Comparison of ENCODE assay signal across 20 cellular contexts in the genomic region with DNA sequence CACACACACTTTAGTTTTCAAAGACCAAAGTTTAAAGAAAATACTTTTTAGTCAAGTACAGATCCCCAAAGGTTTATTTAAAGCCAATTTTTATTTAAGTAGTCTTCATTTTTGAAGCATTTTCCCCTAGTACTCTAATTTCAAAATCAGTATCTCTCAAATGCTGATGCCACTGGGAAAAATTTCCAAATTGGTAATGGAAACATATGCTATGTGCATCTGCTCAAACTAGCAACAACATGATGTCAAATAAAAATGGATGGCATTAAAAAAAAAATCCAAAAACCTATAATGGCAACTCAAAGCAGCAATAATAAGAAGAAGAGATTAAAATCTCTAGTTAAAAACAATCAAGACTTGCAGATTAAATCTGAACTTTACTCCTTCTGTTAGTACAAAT. TPM values are rescaled to one million over a fixed set of nuclear protein-coding genes. Genes with fewer than 3 reads are reported as not detected.
A peak's percentile ranks its signal among the peaks of the same experiment; 100 is the strongest.
DNase-seq lines count a peak whose midpoint lies in the region; ATAC-seq and TF ChIP-seq lines count a peak whose summit lies in the region.
"Had no signal": no experiment of that assay in that cellular context is flagged by ENCODE, and none has a peak within 500 bp of the region (broad histone marks: within the 10 kb centered on the region; RNA-seq: fewer than 3 reads in every experiment).

No MANE protein-coding gene starts in this region.

- no peaks in the 10 kb centered on the region for H3F3A ChIP-seq in GM23338 (replicated peaks; ENCODE audit: low read depth)

- DNase-seq in G401 (ENCODE audit: low spot score) (peak; percentile 74), GM23338 (ENCODE audit: low spot score) (no peak), cerebellum (ENCODE audit: low spot score) (peak; percentile 20), NK-92 (lab: John Stamatoyannopoulos, UW; ENCODE audit: unreplicated experiment) (no peak)
- DNase-seq: 8988T; ACHN; BE2C; CD4-positive, alpha-beta memory T cell; CD4-positive, CD25-positive, alpha-beta regulatory T cell; CD8-positive, alpha-beta memory T cell; COR-L47; DMS153; DMS53; DMS79; DND-41; EL; GF-D8 had no signal

- no peak for TF ChIP-seq CTCF in GM23338 (conservative IDR thresholded peaks at IDR 0.05; ENCODE audit: low read depth in 2 of 2)

- in situ Hi-C loops in G401 (cut with HindIII; ENCODE audit: low sequenced_read_pairs) = no loop called here

- H3K9me2 ChIP-seq in GM23338 (ENCODE audit: insufficient read depth) = no peaks in the 10 kb centered on the region

- no peaks in the 10 kb centered on the region for H4K20me1 ChIP-seq in GM23338 (replicated peaks; ENCODE audit: insufficient read depth)
- H4K20me1 ChIP-seq: BLaER1 had no signal

- H3K27ac Mint-ChIP-seq in GM23338 = no peak overlapping the region
- H3K27ac Mint-ChIP-seq: CD14-positive monocyte; CD4-positive, alpha-beta memory T cell; CD4-positive, CD25-positive, alpha-beta regulatory T cell had no signal

- no peaks in the 10 kb centered on the region for H3K27me3 Mint-ChIP-seq in GM23338 (ENCODE audit: insufficient read depth, low read depth, poor library complexity)
- H3K27me3 Mint-ChIP-seq: CD4-positive, alpha-beta memory T cell; CD4-positive, CD25-positive, alpha-beta regulatory T cell; CD8-positive, alpha-beta memory T cell had no signal

- no peak overlapping the region for H3K4me3 Mint-ChIP-seq in GM23338
- H3K4me3 Mint-ChIP-seq: CD14-positive monocyte; CD4-positive, alpha-beta memory T cell; CD4-positive, CD25-positive, alpha-beta regulatory T cell; CD8-positive, alpha-beta memory T cell had no signal

- H3K27me3 ChIP-seq in GM23338 (ENCODE audit: insufficient read depth) = no peaks in the 10 kb centered on the region
- H3K27me3 ChIP-seq: BE2C, BLaER1 had no signal

- no peak for ATAC-seq in GM23338
- ATAC-seq in HG03095 (IDR thresholded peaks at IDR 0.05; ENCODE audit: unreplicated experiment) = no peak

- H3K4me2 ChIP-seq in GM23338 = no peak overlapping the region
- H3K4me2 ChIP-seq: BLaER1 had no signal

- H3K36me3 Mint-ChIP-seq in GM23338 (ENCODE audit: low read depth) = peaks cover 46% of the 10 kb centered on the region; the same call in 2 of the 3 replicates

- H3K79me2 ChIP-seq in GM23338 (replicated peaks; ENCODE audit: insufficient read depth) = no peaks in the 10 kb centered on the region

- H2AFZ ChIP-seq in GM23338 = no peak overlapping the region

- H3K4me3 ChIP-seq in GM23338 = no peak overlapping the region
- H3K4me3 ChIP-seq: BLaER1 had no signal

- H3K36me3 ChIP-seq in GM23338 (ENCODE audit: insufficient read depth) = peaks cover 15% of the 10 kb centered on the region
- H3K36me3 ChIP-seq: BE2C had no signal

- peaks cover 4% of the 10 kb centered on the region; the same call in 1 of the 2 replicates for H3K4me1 ChIP-seq in GM23338 (ENCODE audit: insufficient read depth)
- H3K4me1 ChIP-seq: BE2C, BLaER1 had no signal

- peaks cover 10% of the 10 kb centered on the region for H3K4me1 Mint-ChIP-seq in GM23338
- H3K4me1 Mint-ChIP-seq: CD14-positive monocyte; CD4-positive, alpha-beta memory T cell; CD4-positive, CD25-positive, alpha-beta regulatory T cell had no signal

- peaks cover 22% of the 10 kb centered on the region for H3K9me3 Mint-ChIP-seq in GM23338

- 0 out of 2 replicates have a peak overlapping the region, but pooled peaks have one; percentile 16 for H3K27ac ChIP-seq in GM23338 (ENCODE audit: low read depth)
- H3K27ac ChIP-seq: BLaER1 had no signal

TF ChIP-seq in GM23338, 12 proteins besides CTCF, POLR2A, EP300 and RAD21 (continues in another document):
- TF ChIP-seq STAT1 (IDR thresholded peaks at IDR 0.05; ENCODE audit: unreplicated experiment) = no peak
- TF ChIP-seq NANOG (IDR thresholded peaks at IDR 0.05; ENCODE audit: borderline replicate concordance) = no peak
- TF ChIP-seq, protein P1, sequence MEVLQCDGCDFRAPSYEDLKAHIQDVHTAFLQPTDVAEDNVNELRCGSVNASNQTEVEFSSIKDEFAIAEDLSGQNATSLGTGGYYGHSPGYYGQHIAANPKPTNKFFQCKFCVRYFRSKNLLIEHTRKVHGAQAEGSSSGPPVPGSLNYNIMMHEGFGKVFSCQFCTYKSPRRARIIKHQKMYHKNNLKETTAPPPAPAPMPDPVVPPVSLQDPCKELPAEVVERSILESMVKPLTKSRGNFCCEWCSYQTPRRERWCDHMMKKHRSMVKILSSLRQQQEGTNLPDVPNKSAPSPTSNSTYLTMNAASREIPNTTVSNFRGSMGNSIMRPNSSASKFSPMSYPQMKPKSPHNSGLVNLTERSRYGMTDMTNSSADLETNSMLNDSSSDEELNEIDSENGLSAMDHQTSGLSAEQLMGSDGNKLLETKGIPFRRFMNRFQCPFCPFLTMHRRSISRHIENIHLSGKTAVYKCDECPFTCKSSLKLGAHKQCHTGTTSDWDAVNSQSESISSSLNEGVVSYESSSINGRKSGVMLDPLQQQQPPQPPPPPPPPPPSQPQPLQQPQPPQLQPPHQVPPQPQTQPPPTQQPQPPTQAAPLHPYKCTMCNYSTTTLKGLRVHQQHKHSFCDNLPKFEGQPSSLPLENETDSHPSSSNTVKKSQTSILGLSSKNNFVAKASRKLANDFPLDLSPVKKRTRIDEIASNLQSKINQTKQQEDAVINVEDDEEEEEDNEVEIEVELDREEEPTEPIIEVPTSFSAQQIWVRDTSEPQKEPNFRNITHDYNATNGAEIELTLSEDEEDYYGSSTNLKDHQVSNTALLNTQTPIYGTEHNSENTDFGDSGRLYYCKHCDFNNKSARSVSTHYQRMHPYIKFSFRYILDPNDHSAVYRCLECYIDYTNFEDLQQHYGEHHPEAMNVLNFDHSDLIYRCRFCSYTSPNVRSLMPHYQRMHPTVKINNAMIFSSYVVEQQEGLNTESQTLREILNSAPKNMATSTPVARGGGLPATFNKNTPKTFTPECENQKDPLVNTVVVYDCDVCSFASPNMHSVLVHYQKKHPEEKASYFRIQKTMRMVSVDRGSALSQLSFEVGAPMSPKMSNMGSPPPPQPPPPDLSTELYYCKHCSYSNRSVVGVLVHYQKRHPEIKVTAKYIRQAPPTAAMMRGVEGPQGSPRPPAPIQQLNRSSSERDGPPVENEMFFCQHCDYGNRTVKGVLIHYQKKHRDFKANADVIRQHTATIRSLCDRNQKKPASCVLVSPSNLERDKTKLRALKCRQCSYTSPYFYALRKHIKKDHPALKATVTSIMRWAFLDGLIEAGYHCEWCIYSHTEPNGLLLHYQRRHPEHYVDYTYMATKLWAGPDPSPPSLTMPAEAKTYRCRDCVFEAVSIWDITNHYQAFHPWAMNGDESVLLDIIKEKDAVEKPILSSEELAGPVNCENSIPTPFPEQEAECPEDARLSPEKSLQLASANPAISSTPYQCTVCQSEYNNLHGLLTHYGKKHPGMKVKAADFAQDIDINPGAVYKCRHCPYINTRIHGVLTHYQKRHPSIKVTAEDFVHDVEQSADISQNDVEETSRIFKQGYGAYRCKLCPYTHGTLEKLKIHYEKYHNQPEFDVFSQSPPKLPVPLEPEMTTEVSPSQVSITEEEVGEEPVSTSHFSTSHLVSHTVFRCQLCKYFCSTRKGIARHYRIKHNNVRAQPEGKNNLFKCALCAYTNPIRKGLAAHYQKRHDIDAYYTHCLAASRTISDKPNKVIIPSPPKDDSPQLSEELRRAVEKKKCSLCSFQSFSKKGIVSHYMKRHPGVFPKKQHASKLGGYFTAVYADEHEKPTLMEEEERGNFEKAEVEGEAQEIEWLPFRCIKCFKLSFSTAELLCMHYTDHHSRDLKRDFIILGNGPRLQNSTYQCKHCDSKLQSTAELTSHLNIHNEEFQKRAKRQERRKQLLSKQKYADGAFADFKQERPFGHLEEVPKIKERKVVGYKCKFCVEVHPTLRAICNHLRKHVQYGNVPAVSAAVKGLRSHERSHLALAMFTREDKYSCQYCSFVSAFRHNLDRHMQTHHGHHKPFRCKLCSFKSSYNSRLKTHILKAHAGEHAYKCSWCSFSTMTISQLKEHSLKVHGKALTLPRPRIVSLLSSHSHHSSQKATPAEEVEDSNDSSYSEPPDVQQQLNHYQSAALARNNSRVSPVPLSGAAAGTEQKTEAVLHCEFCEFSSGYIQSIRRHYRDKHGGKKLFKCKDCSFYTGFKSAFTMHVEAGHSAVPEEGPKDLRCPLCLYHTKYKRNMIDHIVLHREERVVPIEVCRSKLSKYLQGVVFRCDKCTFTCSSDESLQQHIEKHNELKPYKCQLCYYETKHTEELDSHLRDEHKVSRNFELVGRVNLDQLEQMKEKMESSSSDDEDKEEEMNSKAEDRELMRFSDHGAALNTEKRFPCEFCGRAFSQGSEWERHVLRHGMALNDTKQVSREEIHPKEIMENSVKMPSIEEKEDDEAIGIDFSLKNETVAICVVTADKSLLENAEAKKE (CRISPR knock-in tag; IDR thresholded peaks at IDR 0.05) = no peak
- no peak for TF ChIP-seq EZH2 (IDR thresholded peaks at IDR 0.05; ENCODE audit: low read depth, unreplicated experiment)
- TF ChIP-seq CREB1 (CRISPR knock-in tag; IDR thresholded peaks at IDR 0.05; ENCODE audit: low read depth) = no peak
- TF ChIP-seq, protein P2, sequence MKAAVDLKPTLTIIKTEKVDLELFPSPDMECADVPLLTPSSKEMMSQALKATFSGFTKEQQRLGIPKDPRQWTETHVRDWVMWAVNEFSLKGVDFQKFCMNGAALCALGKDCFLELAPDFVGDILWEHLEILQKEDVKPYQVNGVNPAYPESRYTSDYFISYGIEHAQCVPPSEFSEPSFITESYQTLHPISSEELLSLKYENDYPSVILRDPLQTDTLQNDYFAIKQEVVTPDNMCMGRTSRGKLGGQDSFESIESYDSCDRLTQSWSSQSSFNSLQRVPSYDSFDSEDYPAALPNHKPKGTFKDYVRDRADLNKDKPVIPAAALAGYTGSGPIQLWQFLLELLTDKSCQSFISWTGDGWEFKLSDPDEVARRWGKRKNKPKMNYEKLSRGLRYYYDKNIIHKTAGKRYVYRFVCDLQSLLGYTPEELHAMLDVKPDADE (IDR thresholded peaks at IDR 0.05) = no peak
- no peak for TF ChIP-seq JUNB (IDR thresholded peaks at IDR 0.05; ENCODE audit: unreplicated experiment)

RNA-seq across cellular contexts. Expression of a gene that starts 58.6 kb away (rescaled TPM):
- total RNA-seq in G401 (2014; rRNA removed; shearing (Covaris generic)) = 4.4 and 10.2 TPM in 2 replicates
- 17.3 and 20.4 TPM in 2 replicates for total RNA-seq in GM23338 (2014; rRNA removed; shearing (Covaris generic))
- polyA plus RNA-seq in GM23338 (2016; fragmentation: Nextera tagmentation; extraction: Ambion mirVana) = 17.7 and 20.9 TPM in 2 replicates
- 17.5 TPM for total RNA-seq in cerebellum

Comparison
In these comparisons a context has a peak if more than half of its experiments do, and no peak if none do; other contexts are left out.
1. DNase-seq: peak in G401 (single experiment) and cerebellum (single experiment); none in GM23338 (single experiment) and NK-92 (single experiment).